Comparison of ENCODE assay signal across 21 cellular contexts in genomic region chr3:126305427-126305826, GRCh38. TPM values are rescaled to one million over a fixed set of nuclear protein-coding genes. Genes with fewer than 3 reads are reported as not detected.
A peak's percentile ranks its signal among the peaks of the same experiment; 100 is the strongest.
DNase-seq lines count a peak whose midpoint lies in the region; ATAC-seq, FAIRE-seq and TF ChIP-seq lines count a peak whose summit lies in the region.
"Had no signal": no experiment of that assay in that cellular context is flagged by ENCODE, and none has a peak within 500 bp of the region (broad histone marks: within the 10 kb centered on the region; RNA-seq: fewer than 3 reads in every experiment).

No MANE protein-coding gene starts in this region.

- H3K27ac ChIP-seq in PC-3 (ENCODE audit: low read length) (peak overlapping the region; percentile 64), epithelial cell of prostate (peak overlapping the region; percentile 91)

- no peaks in the 10 kb centered on the region for H3K79me2 ChIP-seq in PC-3 (ENCODE audit: low read length)

- H3F3A ChIP-seq in PC-3 (ENCODE audit: low read length, unreplicated experiment) = no peaks in the 10 kb centered on the region

- no peaks in the 10 kb centered on the region for H3K9me2 ChIP-seq in PC-3 (replicated peaks; ENCODE audit: low read length)

- H3K4me3 ChIP-seq in PC-3 (ENCODE audit: low read length) = no peak overlapping the region

- BruUV-seq in PC-3 (replicated peaks; lab: Mats Ljungman, UMichigan) = no TSS peak

- H3K4me1 ChIP-seq in PC-3 (ENCODE audit: insufficient read depth, low read length) = peaks cover 16% of the 10 kb centered on the region

- H3K27me3 ChIP-seq in PC-3 (ENCODE audit: low read length) = no peaks in the 10 kb centered on the region

- H2AFZ ChIP-seq in PC-3 (ENCODE audit: low read length) = peak overlapping the region; percentile 51; the same call in 1 of the 2 replicates

- 0 out of 2 replicates have a peak, but pooled peaks cover 5% of the 10 kb centered on the region for H3K9me3 ChIP-seq in PC-3 (ENCODE audit: low read length)

- H4K20me1 ChIP-seq in PC-3 (ENCODE audit: low read length) = no peaks in the 10 kb centered on the region

- CTCF ChIA-PET in PC-3 (lab: Charles Lee) = no interaction called here

- H3K4me2 ChIP-seq in PC-3 (ENCODE audit: low read length) = peak overlapping the region; percentile 18; the same call in 1 of the 2 replicates

- no peak for TF ChIP-seq CTCF in PC-3 (conservative IDR thresholded peaks at IDR 0.05; ENCODE audit: low read depth, low read length)

- DNase-seq in EL = peak; percentile 33
- peak; percentile 2 for DNase-seq in PC-3
- no peak for DNase-seq in epithelial cell of prostate (ENCODE audit: low read depth, low spot score)
- DNase-seq in renal cortical epithelial cell (ENCODE audit: low read depth) = peak; percentile 13
- no peak for DNase-seq in middle frontal gyrus (ENCODE audit: extremely low spot score, low spot score)
- no peak for DNase-seq in frontal cortex (ENCODE audit: low spot score in 2 of 2)
- DNase-seq in inferior parietal cortex (ENCODE audit: extremely low spot score) = no peak
- DNase-seq: ACHN; CD4-positive, alpha-beta memory T cell; DMS79; GDM1; NCI-H187 treated with DMSO at 0.1 percent for 48 hours; NCI-H446 treated with DMSO at 0.1 percent for 48 hours; NCI-H748 treated with DMSO at 0.1 percent for 48 hours; OCI-M1; RPMI8226 had no signal

- intact Hi-C loops in PC-3 (cut with micrococcal nuclease) = no loop called here

- H3K36me3 ChIP-seq in PC-3 (ENCODE audit: low read depth, low read length) = no peaks in the 10 kb centered on the region

- POLR2A ChIA-PET in PC-3 (lab: Charles Lee; ENCODE audit: unreplicated experiment) = no interaction called here

- no peak for FAIRE-seq in frontal cortex (lab: Jason Lieb, UNC)
- FAIRE-seq: D721Med, GM12891, GM18507, H1, HTR-8/SVneo had no signal

- no peak overlapping the region for H3K9ac ChIP-seq in PC-3 (ENCODE audit: low read length)

- ATAC-seq in PC-3 = no peak

RNA-seq across cellular contexts. Expression of gene KLF15, which starts 51.8 kb away (rescaled TPM):
- total RNA-seq in PC-3 (2014; rRNA removed) (0.12 TPM in 1 of 2 replicates, not detected in the other), renal cortical epithelial cell (under 0.01 and 0.50 TPM in 2 replicates), frontal cortex (2.0 TPM)

Comparison
In these comparisons a context has a peak if more than half of its experiments do, and no peak if none do; other contexts are left out.
1. DNase-seq: peak in EL (single experiment), PC-3 (single experiment) and renal cortical epithelial cell (single experiment); none in epithelial cell of prostate (single experiment), middle frontal gyrus (single experiment), frontal cortex (0 of 2) and inferior parietal cortex (single experiment).